ENCODE assay signal across 6 cellular contexts in the genomic region with DNA sequence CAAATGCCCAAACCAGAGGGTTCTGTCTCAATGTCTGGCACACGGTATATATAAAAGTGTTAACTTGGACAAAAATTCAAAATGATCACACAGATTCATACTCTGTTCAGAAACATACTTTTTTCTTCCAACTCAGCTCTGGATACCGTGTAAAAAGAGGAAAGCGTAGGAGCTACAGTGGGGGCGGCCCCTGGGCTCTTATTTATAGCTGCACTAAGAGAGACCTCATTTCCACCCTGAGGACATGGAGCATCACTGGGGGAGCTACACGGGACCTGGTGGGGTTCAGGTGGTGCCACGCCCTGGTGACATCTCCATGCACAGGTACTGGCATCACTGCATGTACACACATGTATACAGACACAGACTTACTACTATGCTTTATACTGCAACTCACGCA.
"Had no signal": no experiment of that assay in that cellular context is flagged by ENCODE, and none has a peak within 500 bp of the region (broad histone marks: within the 10 kb centered on the region; RNA-seq: fewer than 3 reads in every experiment).

No MANE protein-coding gene starts in this region.

- H3K27ac ChIP-seq: HL-60 had no signal

- H3K27ac Mint-ChIP-seq: GM23338, H9, IgD-negative memory B cell had no signal

- DNase-seq: H9, HCEC 1CT, KBM-7 had no signal

- H3K4me3 Mint-ChIP-seq: GM23338, H9, IgD-negative memory B cell had no signal

- H3K4me1 Mint-ChIP-seq: H9 had no signal

- ATAC-seq: GM23338 had no signal

- H3K36me3 Mint-ChIP-seq: IgD-negative memory B cell had no signal

- H3K9me3 Mint-ChIP-seq: GM23338, H9 had no signal
